27 cellular contexts compared by ENCODE assay signal in genomic region chr15:69577397-69577796, GRCh38.
"Had no signal": no experiment of that assay in that cellular context is flagged by ENCODE, and none has a peak within 500 bp of the region (broad histone marks: within the 10 kb centered on the region; RNA-seq: fewer than 3 reads in every experiment).

No MANE protein-coding gene starts in this region.

- H3K9me3 ChIP-seq: heart right ventricle, lower lobe of right lung, ovary, suprapubic skin, tibial nerve had no signal

- H3K27ac Mint-ChIP-seq: activated CD8-positive, alpha-beta memory T cell treated with anti-CD3 and anti-CD28 coated beads, Interleukin-2, amount 10 ng/mL, durations not matched to agents 7 days and 5 days; activated naive CD4-positive, alpha-beta T cell treated with anti-CD3 and anti-CD28 coated beads, Interleukin-2, amount 50 U/mL, for 24 hours; activated T-helper 1 cell treated with anti-CD3 and anti-CD28 coated beads, Interleukin-12 subunit alpha, Interleukin-12 subunit beta, Interleukin-2, Interleukin-4 antibody, amounts not matched to agents 30 ng/mL and 10 ng/mL and 1 ng/mL, durations not matched to agents 14 hours and 24 hours and 36 hours; natural killer cell; stimulated activated effector memory CD8-positive, alpha-beta T cell treated with anti-CD3 and anti-CD28 coated beads, Interleukin-12 subunit alpha, Interleukin-12 subunit beta, amount 100 ng/mL, for 72 hours had no signal

- H3K4me3 Mint-ChIP-seq: activated CD4-positive, alpha-beta memory T cell treated with anti-CD3 and anti-CD28 coated beads for 36 hours; activated CD8-positive, alpha-beta memory T cell treated with anti-CD3 and anti-CD28 coated beads, Interleukin-2, amount 10 ng/mL, durations not matched to agents 7 days and 5 days; activated naive CD4-positive, alpha-beta T cell treated with anti-CD3 and anti-CD28 coated beads, Interleukin-2, amount 50 U/mL, for 24 hours; activated T-helper 1 cell treated with anti-CD3 and anti-CD28 coated beads, Interleukin-12 subunit alpha, Interleukin-12 subunit beta, Interleukin-2, Interleukin-4 antibody, amounts not matched to agents 30 ng/mL and 10 ng/mL and 1 ng/mL, durations not matched to agents 14 hours and 24 hours and 36 hours; brain; natural killer cell; stimulated activated effector memory CD8-positive, alpha-beta T cell treated with anti-CD3 and anti-CD28 coated beads, Interleukin-12 subunit alpha, Interleukin-12 subunit beta, amount 100 ng/mL, for 72 hours; stimulated activated naive CD8-positive, alpha-beta T cell treated with anti-CD3 and anti-CD28 coated beads, Interleukin-15, amount 100 ng/mL, for 72 hours; T-helper 17 cell had no signal

- H3K36me3 ChIP-seq: heart right ventricle, lower lobe of right lung, ovary, suprapubic skin, tibial nerve had no signal

- H3K4me3 ChIP-seq: heart right ventricle, lower lobe of right lung, ovary, suprapubic skin, tibial nerve had no signal

- H3K27me3 Mint-ChIP-seq: activated CD4-positive, alpha-beta memory T cell treated with anti-CD3 and anti-CD28 coated beads for 36 hours; activated naive CD4-positive, alpha-beta T cell treated with anti-CD3 and anti-CD28 coated beads, Interleukin-2, amount 50 U/mL, for 24 hours; T-helper 17 cell had no signal

- H3K36me3 Mint-ChIP-seq: activated CD4-positive, alpha-beta memory T cell treated with anti-CD3 and anti-CD28 coated beads for 36 hours; activated CD8-positive, alpha-beta memory T cell treated with anti-CD3 and anti-CD28 coated beads, Interleukin-2, amount 10 ng/mL, durations not matched to agents 7 days and 5 days; activated naive CD4-positive, alpha-beta T cell treated with anti-CD3 and anti-CD28 coated beads, Interleukin-2, amount 50 U/mL, for 24 hours; brain; natural killer cell had no signal

- H3K9me3 Mint-ChIP-seq: activated CD4-positive, alpha-beta memory T cell treated with anti-CD3 and anti-CD28 coated beads for 36 hours; activated naive CD4-positive, alpha-beta T cell treated with anti-CD3 and anti-CD28 coated beads, Interleukin-2, amount 50 U/mL, for 24 hours; activated T-helper 1 cell treated with anti-CD3 and anti-CD28 coated beads, Interleukin-12 subunit alpha, Interleukin-12 subunit beta, Interleukin-2, Interleukin-4 antibody, amounts not matched to agents 30 ng/mL and 10 ng/mL and 1 ng/mL, durations not matched to agents 14 hours and 24 hours and 36 hours; natural killer cell; stimulated activated effector memory CD8-positive, alpha-beta T cell treated with anti-CD3 and anti-CD28 coated beads, Interleukin-12 subunit alpha, Interleukin-12 subunit beta, amount 100 ng/mL, for 72 hours; stimulated activated naive CD8-positive, alpha-beta T cell treated with anti-CD3 and anti-CD28 coated beads, Interleukin-15, amount 100 ng/mL, for 72 hours had no signal

- FAIRE-seq: keratinocyte had no signal

- DNase-seq: activated CD8-positive, alpha-beta memory T cell treated with anti-CD3 and anti-CD28 coated beads, Interleukin-2, amount 10 ng/mL, durations not matched to agents 7 days and 5 days; activated gamma-delta T cell treated with Interleukin-2 at 50 U/mL for 16 hours; activated T-cell treated with anti-CD3 and anti-CD28 coated beads for 4 hours; anterior cingulate cortex; caudate nucleus; dermis blood vessel endothelial cell; effector CD8-positive, alpha-beta T cell; erythroblast; foreskin fibroblast; heart right ventricle; lower lobe of right lung; mesendoderm; natural killer cell; ovary; right cardiac atrium; stimulated activated CD4-positive, alpha-beta T cell treated with anti-CD3 and anti-CD28 coated beads, Interleukin-1b, Interleukin-23, amount 100 ng/mL, for 48 hours; stimulated activated naive CD8-positive, alpha-beta T cell treated with anti-CD3 and anti-CD28 coated beads, Interleukin-15, amount 100 ng/mL, for 72 hours; T-helper 17 cell had no signal

- H3K27me3 ChIP-seq: ovary, suprapubic skin, tibial nerve had no signal

- H3K27ac ChIP-seq: heart right ventricle, lower lobe of right lung, ovary, suprapubic skin, tibial nerve had no signal

- H3K4me1 ChIP-seq: lower lobe of right lung, suprapubic skin had no signal

- ATAC-seq: activated CD8-positive, alpha-beta memory T cell treated with anti-CD3 and anti-CD28 coated beads, Interleukin-2, amount 10 ng/mL, durations not matched to agents 7 days and 5 days; heart right ventricle; left lobe of liver; lower lobe of right lung; natural killer cell; right cardiac atrium; stimulated activated effector memory CD8-positive, alpha-beta T cell treated with anti-CD3 and anti-CD28 coated beads, Interleukin-12 subunit alpha, Interleukin-12 subunit beta, amount 100 ng/mL, for 72 hours; stimulated activated naive CD8-positive, alpha-beta T cell treated with anti-CD3 and anti-CD28 coated beads, Interleukin-15, amount 100 ng/mL, for 72 hours; T-helper 17 cell had no signal
